18 cellular contexts compared by ENCODE assay signal in the genomic region with DNA sequence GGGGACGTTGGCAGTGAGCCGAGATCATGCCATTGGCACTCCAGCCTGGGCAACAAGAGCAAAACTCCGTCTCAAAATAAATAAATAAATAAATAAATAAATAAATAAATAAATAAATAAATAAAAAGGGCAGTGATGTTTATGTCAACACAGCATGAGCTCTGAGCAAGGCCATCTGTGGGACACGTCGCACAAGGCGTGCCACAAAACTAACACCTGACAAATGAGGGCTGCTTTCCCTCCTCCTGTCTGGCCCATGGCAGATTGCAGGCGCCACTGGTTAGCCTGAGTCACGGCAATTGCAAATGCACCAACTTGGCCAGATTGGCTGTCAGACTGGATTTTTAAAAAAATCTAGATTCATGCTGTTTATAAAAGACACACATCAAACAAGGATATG. TPM values are rescaled to one million over a fixed set of nuclear protein-coding genes. Genes with fewer than 3 reads are reported as not detected.
DNase-seq lines count a peak whose midpoint lies in the region; ATAC-seq and TF ChIP-seq lines count a peak whose summit lies in the region.
"Had no signal": no experiment of that assay in that cellular context is flagged by ENCODE, and none has a peak within 500 bp of the region (broad histone marks: within the 10 kb centered on the region; RNA-seq: fewer than 3 reads in every experiment).

No MANE protein-coding gene starts in this region.

- DNase-seq in Daoy (ENCODE audit: low read depth) (peak; percentile 14), NCI-H1694 (lab: John Stamatoyannopoulos, UW) (peak; percentile 86), cerebellar cortex (ENCODE audit: low spot score) (peak; percentile 32), neuronal stem cell (ENCODE audit: low spot score) (no peak), DMS114 treated with DMSO at 0.1 percent for 48 hours (lab: John Stamatoyannopoulos, UW; ENCODE audit: unreplicated experiment) (no peak), NCI-H748 (lab: John Stamatoyannopoulos, UW; ENCODE audit: unreplicated experiment) (no peak), SK-N-SH (no peak)
- DNase-seq: activated CD4-positive, alpha-beta T cell treated with anti-CD3 and anti-CD28 coated beads for 1 hour; activated naive CD8-positive, alpha-beta T cell treated with anti-CD3 and anti-CD28 coated beads for 36 hours; activated T-cell treated with anti-CD3 and anti-CD28 coated beads for 4 hours; central memory CD4-positive, alpha-beta T cell; DMS79 treated with DMSO at 0.1 percent for 48 hours; MM.1S; stimulated activated CD4-positive, alpha-beta T cell treated with anti-CD3 and anti-CD28 coated beads, Interleukin-12 subunit alpha, Interleukin-12 subunit beta, amount 100 ng/mL, for 4 hours; T-helper 17 cell had no signal

- no peaks in the 10 kb centered on the region for H3K9me3 ChIP-seq in neuronal stem cell (replicated peaks in 1 of 2; ENCODE audit: control insufficient read depth in 2 of 2, insufficient read depth in 1 of 2, low read depth in 1 of 2, low read length in 2 of 2)
- no peaks in the 10 kb centered on the region for H3K9me3 ChIP-seq in SK-N-SH

- no peak overlapping the region for H4K8ac ChIP-seq in neuronal stem cell (ENCODE audit: low read depth, low read length)

- no peak for TF ChIP-seq RAD21 in SK-N-SH (IDR thresholded peaks at IDR 0.05; ENCODE audit: low read length)

- H3K4me2 ChIP-seq in neuronal stem cell (ENCODE audit: insufficient read depth, low read length, poor library complexity, severe bottlenecking) (no peak overlapping the region), SK-N-SH (no peak overlapping the region)

- no peak overlapping the region for H2BK12ac ChIP-seq in neuronal stem cell (ENCODE audit: low read length)

- no peaks in the 10 kb centered on the region for H3K79me2 ChIP-seq in SK-N-SH (ENCODE audit: insufficient read depth)

- no peak overlapping the region for H2AK5ac ChIP-seq in neuronal stem cell (ENCODE audit: low read depth, low read length)

- ATAC-seq in GM21786 (IDR thresholded peaks at IDR 0.05; ENCODE audit: unreplicated experiment): no peak
- ATAC-seq: T-helper 17 cell had no signal

- H3K23ac ChIP-seq in neuronal stem cell (ENCODE audit: low read depth, low read length, poor library complexity): no peak overlapping the region

- H3K27me3 ChIP-seq in neuronal stem cell (ENCODE audit: control insufficient read depth in 3 of 3, insufficient read depth in 3 of 3, low read depth in 1 of 3, low read length in 3 of 3) (no peaks in the 10 kb centered on the region), SK-N-SH (ENCODE audit: insufficient read depth) (no peaks in the 10 kb centered on the region)

- CTCF ChIA-PET in SK-N-SH (lab: Yijun Ruan, JAX): interaction anchor here (1.0 to 3.0 kb wide), 5 partner anchors 13 to 219 kb away, joined by 3 to 12 read pairs (median 5); no protein-coding TSS in a partner anchor

- H3K36me3 ChIP-seq in neuronal stem cell (replicated peaks in 1 of 2; ENCODE audit: control insufficient read depth in 2 of 2, insufficient read depth in 2 of 2, low read length in 2 of 2) (no peaks in the 10 kb centered on the region), SK-N-SH (replicated peaks in 1 of 2; ENCODE audit: control insufficient read depth in 1 of 2, insufficient read depth in 2 of 2, low read length in 1 of 2) (no peaks in the 10 kb centered on the region)

- no peak overlapping the region for H2BK120ac ChIP-seq in neuronal stem cell (ENCODE audit: low read depth, low read length)

- H3K18ac ChIP-seq in neuronal stem cell (ENCODE audit: low read length): peak overlapping the region; percentile 71

- H2AFZ ChIP-seq in neuronal stem cell (ENCODE audit: low read length) (no peak overlapping the region), SK-N-SH (ENCODE audit: low read depth) (no peak overlapping the region)

- no peaks in the 10 kb centered on the region for H3K9me2 ChIP-seq in SK-N-SH

- TF ChIP-seq EP300 in SK-N-SH (IDR thresholded peaks at IDR 0.05; ENCODE audit: borderline replicate concordance in 1 of 2, low read depth in 1 of 2, low read length in 1 of 2): no peak

- H3K4me3 ChIP-seq in neuronal stem cell (ENCODE audit: low read length in 2 of 2) (no peak overlapping the region), SK-N-SH (ENCODE audit: low read depth in 2 of 2, low read length in 1 of 2) (no peak overlapping the region)

- no peak overlapping the region for H3K4ac ChIP-seq in neuronal stem cell (ENCODE audit: low read length)

- H3K4me1 ChIP-seq in neuronal stem cell (ENCODE audit: control insufficient read depth in 2 of 2, insufficient read depth in 1 of 2, low read depth in 1 of 2, low read length in 2 of 2): no peaks in the 10 kb centered on the region
- H3K4me1 ChIP-seq in SK-N-SH (ENCODE audit: control insufficient read depth in 1 of 2, insufficient read depth in 2 of 2, low read depth in 1 of 2, low read length in 1 of 2): no peaks in the 10 kb centered on the region

- POLR2A ChIA-PET in SK-N-SH (lab: Yijun Ruan, JAX): no interaction called here

- no peak for TF ChIP-seq CTCF in SK-N-SH (IDR thresholded peaks at IDR 0.05)

- H3F3A ChIP-seq in SK-N-SH (replicated peaks; ENCODE audit: insufficient read depth): no peaks in the 10 kb centered on the region

- no peaks in the 10 kb centered on the region for H4K20me1 ChIP-seq in SK-N-SH (ENCODE audit: insufficient read depth)

- H4K91ac ChIP-seq in neuronal stem cell (ENCODE audit: low read depth, low read length, poor library complexity): no peak overlapping the region

- no peak overlapping the region for H3K27ac ChIP-seq in neuronal stem cell (replicated peaks; ENCODE audit: low read length)
- H3K27ac ChIP-seq in SK-N-SH (ENCODE audit: low read depth in 2 of 2, low read length in 1 of 2): no peak overlapping the region
- H3K27ac ChIP-seq: RWPE1 had no signal

- no peak overlapping the region for H2BK15ac ChIP-seq in neuronal stem cell (ENCODE audit: low read length)

- H3K9ac ChIP-seq in neuronal stem cell (ENCODE audit: low read depth, low read length, poor library complexity): no peak overlapping the region
- H3K9ac ChIP-seq in SK-N-SH: no peak overlapping the region

- H2BK5ac ChIP-seq in neuronal stem cell (ENCODE audit: low read length): no peak overlapping the region

- H3K14ac ChIP-seq in neuronal stem cell (ENCODE audit: low read length): peak overlapping the region; percentile 56

- no CpG with 5 or more reads among the region's 8 CpGs for WGBS in neuronal stem cell (ENCODE audit: extremely low coverage in 2 of 2, insufficient read length in 2 of 2, insufficient replicate concordance in 1 of 2), 2 donors
- WGBS in SK-N-SH (ENCODE audit: low lambda C conversion rate): 79% methylated on average over 8 of the region's 8 CpGs

- peaks cover 3% of the 10 kb centered on the region for H3K79me1 ChIP-seq in neuronal stem cell (ENCODE audit: low read depth, low read length)

TF ChIP-seq in SK-N-SH, 30 proteins besides CTCF, POLR2A, EP300 and RAD21:
- TF ChIP-seq TCF12 (IDR thresholded peaks at IDR 0.05) (no peak), FOXJ3 (CRISPR knock-in tag; IDR thresholded peaks at IDR 0.05) (no peak), NFIC (IDR thresholded peaks at IDR 0.05; ENCODE audit: borderline replicate concordance) (no peak), EZH2phosphoT487 (IDR thresholded peaks at IDR 0.05; ENCODE audit: borderline replicate concordance, low read depth) (no peak), MXI1 (IDR thresholded peaks at IDR 0.05; ENCODE audit: low read depth, low read length) (no peak)
- TF ChIP-seq, protein P1, sequence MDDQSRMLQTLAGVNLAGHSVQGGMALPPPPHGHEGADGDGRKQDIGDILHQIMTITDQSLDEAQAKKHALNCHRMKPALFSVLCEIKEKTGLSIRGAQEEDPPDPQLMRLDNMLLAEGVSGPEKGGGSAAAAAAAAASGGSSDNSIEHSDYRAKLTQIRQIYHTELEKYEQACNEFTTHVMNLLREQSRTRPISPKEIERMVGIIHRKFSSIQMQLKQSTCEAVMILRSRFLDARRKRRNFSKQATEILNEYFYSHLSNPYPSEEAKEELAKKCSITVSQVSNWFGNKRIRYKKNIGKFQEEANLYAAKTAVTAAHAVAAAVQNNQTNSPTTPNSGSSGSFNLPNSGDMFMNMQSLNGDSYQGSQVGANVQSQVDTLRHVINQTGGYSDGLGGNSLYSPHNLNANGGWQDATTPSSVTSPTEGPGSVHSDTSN (IDR thresholded peaks at IDR 0.05): no peak

RNA-seq across cellular contexts. Expression of gene SPNS3, which starts 25.9 kb away (rescaled TPM):
- 0.11 TPM in 1 of 2 replicates, not detected in the other for total RNA-seq in Daoy (2014; rRNA removed; shearing (Covaris generic))
- polyA plus RNA-seq in neuronal stem cell (2013, experiment 1 of 2): 0.03 TPM
- not detected for polyA plus RNA-seq in neuronal stem cell (2013, experiment 2 of 2)
- polyA plus RNA-seq in SK-N-SH (2012; rRNA removed): 0.05 TPM in 1 of 2 replicates, not detected in the other
- polyA plus RNA-seq in SK-N-SH (2012; cell fraction: cytosol; rRNA removed): 0.03 and 0.04 TPM in 2 replicates
- polyA plus RNA-seq in SK-N-SH (2012; cell fraction: nucleus; rRNA removed): 0.08 and 0.19 TPM in 2 replicates
- polyA plus RNA-seq: BJ had no signal

RNA-seq across cellular contexts. Expression of gene UBE2G1, which starts 41.4 kb away (rescaled TPM):
- total RNA-seq in Daoy (2014; rRNA removed; shearing (Covaris generic)): 68.2 and 78.2 TPM in 2 replicates
- 83.3 TPM for polyA plus RNA-seq in neuronal stem cell (2013, experiment 1 of 2)
- 83.6 TPM for polyA plus RNA-seq in neuronal stem cell (2013, experiment 2 of 2)
- polyA plus RNA-seq in SK-N-SH (2012; rRNA removed): 23.2 and 26.2 TPM in 2 replicates
- 34.1 and 38.8 TPM in 2 replicates for polyA plus RNA-seq in SK-N-SH (2012; cell fraction: cytosol; rRNA removed)
- polyA plus RNA-seq in SK-N-SH (2012; cell fraction: nucleus; rRNA removed): 12.0 and 18.0 TPM in 2 replicates

Comparison
In these comparisons a context has a peak if more than half of its experiments do, and no peak if none do; other contexts are left out.
1. DNase-seq: peak in Daoy (single experiment), NCI-H1694 (single experiment) and cerebellar cortex (single experiment); none in neuronal stem cell (single experiment), DMS114 treated with DMSO at 0.1 percent for 48 hours (single experiment), NCI-H748 (single experiment) and SK-N-SH (single experiment).